In the genomic region with DNA sequence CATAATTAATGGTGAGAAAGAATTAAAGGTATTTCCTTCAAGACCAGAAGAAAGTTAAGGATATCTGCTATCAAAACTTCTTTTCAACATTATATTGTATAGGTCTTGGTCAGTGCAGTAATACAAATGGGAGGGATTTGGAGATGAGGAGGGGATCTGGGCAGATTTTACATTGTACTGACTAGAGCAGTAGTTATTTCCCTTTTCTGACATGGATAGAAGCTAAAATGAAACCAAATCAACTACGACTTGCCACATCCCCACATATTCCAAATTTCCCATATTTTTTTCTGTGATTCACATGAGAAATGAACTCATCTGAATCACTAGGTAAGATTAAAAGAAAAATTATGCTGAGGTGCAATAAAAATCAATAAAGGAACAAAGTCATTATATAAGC, we compare ENCODE assay signal across 16 cellular contexts. TPM values are rescaled to one million over a fixed set of nuclear protein-coding genes. Genes with fewer than 3 reads are reported as not detected.
"Had no signal": no experiment of that assay in that cellular context is flagged by ENCODE, and none has a peak within 500 bp of the region (broad histone marks: within the 10 kb centered on the region; RNA-seq: fewer than 3 reads in every experiment).

No MANE protein-coding gene starts in this region.

RNA-seq across cellular contexts. Expression of a gene that starts 11.6 kb away (rescaled TPM):
- total RNA-seq: activated CD4-positive, alpha-beta memory T cell treated with anti-CD3 and anti-CD28 coated beads for 36 hours; activated CD4-positive, alpha-beta T cell treated with anti-CD3 and anti-CD28 coated beads for 36 hours; activated CD4-positive, alpha-beta T cell treated with anti-CD3 and anti-CD28 coated beads, Interleukin-2, amount 10 ng/mL, durations not matched to agents 24 days and 14 days; activated CD8-positive, alpha-beta memory T cell treated with anti-CD3 and anti-CD28 coated beads for 36 hours; activated CD8-positive, alpha-beta memory T cell treated with anti-CD3 and anti-CD28 coated beads, Interleukin-2, amount 10 ng/mL, durations not matched to agents 7 days and 5 days; activated CD8-positive, alpha-beta T cell treated with anti-CD3 and anti-CD28 coated beads, Interleukin-2, amount 10 ng/mL, durations not matched to agents 7 days and 5 days; activated naive CD4-positive, alpha-beta T cell treated with anti-CD3 and anti-CD28 coated beads for 36 hours; activated naive CD8-positive, alpha-beta T cell treated with anti-CD3 and anti-CD28 coated beads for 36 hours; activated T-helper 1 cell treated with anti-CD3 and anti-CD28 coated beads, Interleukin-12 subunit alpha, Interleukin-12 subunit beta, Interleukin-2, Interleukin-4 antibody, amounts not matched to agents 30 ng/mL and 10 ng/mL and 1 ng/mL, durations not matched to agents 14 hours and 24 hours and 36 hours; activated T-helper 2 cell treated with anti-CD3 and anti-CD28 coated beads, Interferon-gamma antibody, Interleukin-2, Interleukin-4, amounts not matched to agents 10 μg/mL and 5 μg/mL and 100 μg/mL, durations not matched to agents 14 hours and 24 hours and 36 hours; ascending aorta; cardiac muscle cell; dermis blood vessel endothelial cell; epithelial cell of proximal tubule; T-cell; T-helper 2 cell treated with Interferon-gamma antibody and Interleukin-4, amounts not matched to agents 100 ng/mL and 5 ng/mL, for 36 hours had no signal
- polyA plus RNA-seq: cardiac muscle cell had no signal
